In genomic region chr11:72738199-72739141, GRCh38 we compare ENCODE assay signal across 8 cellular contexts. TPM values are rescaled to one million over a fixed set of nuclear protein-coding genes. Genes with fewer than 3 reads are reported as not detected.
DNase-seq lines count a peak whose midpoint lies in the region; ATAC-seq and TF ChIP-seq lines count a peak whose summit lies in the region.

No MANE protein-coding gene starts in this region.

- BruUV-seq in PC-3 (replicated peaks; lab: Mats Ljungman, UMichigan), result no TSS peak

- H3F3A ChIP-seq in DOHH2 (ENCODE audit: control insufficient read depth, insufficient read depth) (peaks cover 27% of the 10 kb centered on the region), PC-3 (ENCODE audit: low read length, unreplicated experiment) (no peaks in the 10 kb centered on the region)

- H3K9me2 ChIP-seq in DOHH2 (replicated peaks; ENCODE audit: control insufficient read depth, low read length) (no peaks in the 10 kb centered on the region), PC-3 (replicated peaks; ENCODE audit: low read length) (no peaks in the 10 kb centered on the region)

- H3K4me2 ChIP-seq in DOHH2 (ENCODE audit: low read length) (peak overlapping the region; percentile 76), PC-3 (ENCODE audit: low read length) (no peak overlapping the region)

- H3K4me1 ChIP-seq in DOHH2 (ENCODE audit: control insufficient read depth, low read length), result peaks cover 77% of the 10 kb centered on the region
- peaks cover 60% of the 10 kb centered on the region for H3K4me1 ChIP-seq in PC-3 (ENCODE audit: insufficient read depth, low read length)

- peak overlapping the region; percentile 66 for H3K4me3 ChIP-seq in DOHH2 (ENCODE audit: low read length)
- H3K4me3 ChIP-seq in PC-3 (ENCODE audit: low read length), result no peak overlapping the region
- H3K4me3 ChIP-seq in fibroblast of villous mesenchyme (ENCODE audit: low read depth, low read length), result no peak overlapping the region

- no peak overlapping the region for H3K9ac ChIP-seq in PC-3 (ENCODE audit: low read length)

- peaks cover 13 to 24% of the 10 kb centered on the region in 2 donors for H3K36me3 Mint-ChIP-seq in stimulated activated naive B cell treated with anti-CD40 and anti-IgM and Interleukin-4, amounts not matched to agents 10 μg/mL and 1 μg/mL and 100 μg/mL, for 72 hours

- DNase-seq in PC-3 (peak; percentile 40), fibroblast of villous mesenchyme (ENCODE audit: low read depth) (peak; percentile 80), NCI-H524 treated with DMSO at 0.1 percent for 48 hours (lab: John Stamatoyannopoulos, UW) (no peak), NCI-H1694 (lab: John Stamatoyannopoulos, UW) (no peak)
- DNase-seq in stimulated activated naive B cell treated with anti-CD40 and anti-IgM and Interleukin-4, amounts not matched to agents 10 μg/mL and 1 μg/mL and 100 μg/mL, for 72 hours, result peak; percentile 70
- no peak for DNase-seq in stimulated activated CD4-positive, alpha-beta T cell treated with anti-CD3 and anti-CD28 coated beads, Interleukin-2, amount 100 ng/mL, for 24 hours

- no peak overlapping the region for H2AFZ ChIP-seq in PC-3 (ENCODE audit: low read length)

- no peaks in the 10 kb centered on the region for H3K9me3 Mint-ChIP-seq in stimulated activated naive B cell treated with anti-CD40 and anti-IgM and Interleukin-4, amounts not matched to agents 10 μg/mL and 1 μg/mL and 100 μg/mL, for 72 hours

- intact Hi-C loops in PC-3 (cut with micrococcal nuclease), result no loop called here

- peaks cover 70 to 87% of the 10 kb centered on the region in 2 donors for H3K4me1 Mint-ChIP-seq in stimulated activated naive B cell treated with anti-CD40 and anti-IgM and Interleukin-4, amounts not matched to agents 10 μg/mL and 1 μg/mL and 100 μg/mL, for 72 hours

- no peaks in the 10 kb centered on the region for H3K27me3 Mint-ChIP-seq in stimulated activated naive B cell treated with anti-CD40 and anti-IgM and Interleukin-4, amounts not matched to agents 10 μg/mL and 1 μg/mL and 100 μg/mL, for 72 hours

- CTCF ChIA-PET in PC-3 (lab: Charles Lee), result no interaction called here

- H3K9me3 ChIP-seq in DOHH2 (ENCODE audit: control insufficient read depth, insufficient read depth, low read length), result no peaks in the 10 kb centered on the region
- H3K9me3 ChIP-seq in PC-3 (ENCODE audit: low read length), result no peaks in the 10 kb centered on the region

- TF ChIP-seq CTCF in DOHH2 (IDR thresholded peaks at IDR 0.05; ENCODE audit: low read depth, low read length, poor library complexity, severe bottlenecking) (no peak), PC-3 (conservative IDR thresholded peaks at IDR 0.05; ENCODE audit: low read depth, low read length) (no peak), fibroblast of villous mesenchyme (IDR thresholded peaks at IDR 0.05; ENCODE audit: insufficient read depth, low read depth, low read length) (no peak)

- peak overlapping the region; percentile 87 to 91 for H3K4me3 Mint-ChIP-seq in stimulated activated naive B cell treated with anti-CD40 and anti-IgM and Interleukin-4, amounts not matched to agents 10 μg/mL and 1 μg/mL and 100 μg/mL, for 72 hours

- H3K27ac ChIP-seq in DOHH2 (ENCODE audit: low read depth, low read length), result peak overlapping the region; percentile 78
- peak overlapping the region; percentile 84 for H3K27ac ChIP-seq in PC-3 (ENCODE audit: low read length)

- H3K36me3 ChIP-seq in DOHH2 (ENCODE audit: control insufficient read depth, low read length) (no peaks in the 10 kb centered on the region), PC-3 (ENCODE audit: low read depth, low read length) (0 out of 2 replicates have a peak, but pooled peaks cover 3% of the 10 kb centered on the region)

- no peaks in the 10 kb centered on the region for H4K20me1 ChIP-seq in DOHH2 (ENCODE audit: control insufficient read depth, insufficient read depth, low read depth, low read length)
- H4K20me1 ChIP-seq in PC-3 (ENCODE audit: low read length), result no peaks in the 10 kb centered on the region

- no peaks in the 10 kb centered on the region for H3K27me3 ChIP-seq in DOHH2 (ENCODE audit: control insufficient read depth, low read length)
- H3K27me3 ChIP-seq in PC-3 (ENCODE audit: low read length), result no peaks in the 10 kb centered on the region

- peaks cover 43% of the 10 kb centered on the region for H3K79me2 ChIP-seq in DOHH2 (ENCODE audit: control insufficient read depth, low read length)
- H3K79me2 ChIP-seq in PC-3 (ENCODE audit: low read length), result peaks cover 65% of the 10 kb centered on the region

- POLR2A ChIA-PET in PC-3 (lab: Charles Lee; ENCODE audit: unreplicated experiment), result interaction anchor here (0.5 kb wide), 1 partner anchor 71 kb away, joined by 5 read pairs; no protein-coding TSS in a partner anchor

- peak overlapping the region; percentile 97 for H3K27ac Mint-ChIP-seq in stimulated activated naive B cell treated with anti-CD40 and anti-IgM and Interleukin-4, amounts not matched to agents 10 μg/mL and 1 μg/mL and 100 μg/mL, for 72 hours

- ATAC-seq in GM21619 (IDR thresholded peaks at IDR 0.05; ENCODE audit: unreplicated experiment) (peak; percentile 48), PC-3 (peak; percentile 30; the same call in 1 of the 2 replicates)
- peak; percentile 70 to 73 for ATAC-seq in stimulated activated naive B cell treated with anti-CD40 and anti-IgM and Interleukin-4, amounts not matched to agents 10 μg/mL and 1 μg/mL and 100 μg/mL, for 72 hours (replicated peaks)

RNA-seq across cellular contexts. Expression of gene ARAP1, which starts 13.7 kb away (rescaled TPM):
- total RNA-seq in PC-3 (2014; rRNA removed) (86.2 and 124 TPM in 2 replicates), fibroblast of villous mesenchyme (73.0 and 77.0 TPM in 2 replicates)

RNA-seq across cellular contexts. Expression of gene STARD10, which starts 55.4 kb away (rescaled TPM):
- total RNA-seq in PC-3 (2014; rRNA removed) (284 and 362 TPM in 2 replicates), fibroblast of villous mesenchyme (22.5 and 34.5 TPM in 2 replicates)

Comparison
In these comparisons a context has a peak if more than half of its experiments do, and no peak if none do; other contexts are left out.
1. DNase-seq: peak in PC-3 (single experiment), fibroblast of villous mesenchyme (single experiment) and stimulated activated naive B cell treated with anti-CD40 and anti-IgM and Interleukin-4, amounts not matched to agents 10 μg/mL and 1 μg/mL and 100 μg/mL, for 72 hours (single experiment); none in NCI-H524 treated with DMSO at 0.1 percent for 48 hours (single experiment), NCI-H1694 (single experiment) and stimulated activated CD4-positive, alpha-beta T cell treated with anti-CD3 and anti-CD28 coated beads, Interleukin-2, amount 100 ng/mL, for 24 hours (0 of 2).
2. Peak in every context shown above with its lines, with median percentiles within 50 percentile points of each other: ATAC-seq.